In genomic region chr13:35917252-35917941, GRCh38 we compare ENCODE assay signal across 11 cellular contexts.
DNase-seq lines count a peak whose midpoint lies in the region; ATAC-seq and TF ChIP-seq lines count a peak whose summit lies in the region.
"Had no signal": no experiment of that assay in that cellular context is flagged by ENCODE, and none has a peak within 500 bp of the region (broad histone marks: within the 10 kb centered on the region; RNA-seq: fewer than 3 reads in every experiment).

No MANE protein-coding gene starts in this region.

- no peaks in the 10 kb centered on the region for H3K36me3 ChIP-seq in spleen
- no peaks in the 10 kb centered on the region for H3K36me3 ChIP-seq in gastroesophageal sphincter

- CTCF ChIA-PET in activated CD4-positive, alpha-beta memory T cell treated with anti-CD3 and anti-CD28 coated beads, Interleukin-2, amount 10 ng/mL, durations not matched to agents 7 days and 5 days (lab: Charles Lee), result no interaction called here

- TF ChIP-seq CTCF in choroid plexus epithelial cell (conservative IDR thresholded peaks at IDR 0.05; ENCODE audit: low read depth, low read length) (no peak), spleen (IDR thresholded peaks at IDR 0.05 in 8 of 11, conservative IDR thresholded peaks at IDR 0.05 in 3 of 11) (no peak), gastroesophageal sphincter (IDR thresholded peaks at IDR 0.05) (no peak)

- no peaks in the 10 kb centered on the region for H3K4me1 Mint-ChIP-seq in activated CD4-positive, alpha-beta memory T cell treated with anti-CD3 and anti-CD28 coated beads, Interleukin-2, amount 10 ng/mL, durations not matched to agents 7 days and 5 days
- H3K4me1 Mint-ChIP-seq in activated naive CD8-positive, alpha-beta T cell treated with anti-CD3 and anti-CD28 coated beads for 36 hours, result no peaks in the 10 kb centered on the region

- TF ChIP-seq EP300 in gastroesophageal sphincter (IDR thresholded peaks at IDR 0.05), result no peak

- H3K4me3 ChIP-seq in choroid plexus epithelial cell (ENCODE audit: low read depth, low read length) (peak overlapping the region; percentile 43), spleen (peak overlapping the region in 6 of 8 donors; percentile 8 to 56 (median 17)), gastroesophageal sphincter (no peak overlapping the region)

- WGBS in spleen, 5 donors, result 33 to 44% (median 37%) methylated on average over 13 of the region's 13 CpGs
- WGBS in gastroesophageal sphincter (ENCODE audit: low coverage in 1 of 2), 2 donors, result 26 to 47% methylated on average over 3 to 12 of the region's 13 CpGs

- DNase-seq in choroid plexus epithelial cell (ENCODE audit: low read depth) (peak; percentile 27), spleen (no peak), posterior vena cava (ENCODE audit: low spot score) (no peak)
- DNase-seq in activated CD4-positive, alpha-beta memory T cell treated with anti-CD3 and anti-CD28 coated beads, Interleukin-2, amount 10 ng/mL, durations not matched to agents 7 days and 5 days, result no peak
- DNase-seq in activated naive CD8-positive, alpha-beta T cell treated with anti-CD3 and anti-CD28 coated beads for 36 hours, result no peak
- DNase-seq: NCI-H1436 treated with DMSO at 0.1 percent for 48 hours had no signal

- no peak overlapping the region for H3K27ac Mint-ChIP-seq in activated CD4-positive, alpha-beta memory T cell treated with anti-CD3 and anti-CD28 coated beads, Interleukin-2, amount 10 ng/mL, durations not matched to agents 7 days and 5 days
- H3K27ac Mint-ChIP-seq in activated naive CD8-positive, alpha-beta T cell treated with anti-CD3 and anti-CD28 coated beads for 36 hours, result no peak overlapping the region
- H3K27ac Mint-ChIP-seq: activated naive CD8-positive, alpha-beta T cell had no signal

- peak; percentile 69 for ATAC-seq in GM18907 (IDR thresholded peaks at IDR 0.05; ENCODE audit: unreplicated experiment)
- peak; percentile 65 for ATAC-seq in HG03442 (IDR thresholded peaks at IDR 0.05; ENCODE audit: unreplicated experiment)
- no peak for ATAC-seq in gastroesophageal sphincter

- H3K9me3 ChIP-seq in spleen (no peaks in the 10 kb centered on the region), gastroesophageal sphincter (no peaks in the 10 kb centered on the region)

- H3K27me3 ChIP-seq in spleen (replicated peaks in 1 of 7) (no peaks in the 10 kb centered on the region), gastroesophageal sphincter (no peaks in the 10 kb centered on the region)

- no peaks in the 10 kb centered on the region for H3K9me3 Mint-ChIP-seq in activated CD4-positive, alpha-beta memory T cell treated with anti-CD3 and anti-CD28 coated beads, Interleukin-2, amount 10 ng/mL, durations not matched to agents 7 days and 5 days
- no peaks in the 10 kb centered on the region for H3K9me3 Mint-ChIP-seq in activated naive CD8-positive, alpha-beta T cell treated with anti-CD3 and anti-CD28 coated beads for 36 hours

- H3K4me3 Mint-ChIP-seq in activated CD4-positive, alpha-beta memory T cell treated with anti-CD3 and anti-CD28 coated beads, Interleukin-2, amount 10 ng/mL, durations not matched to agents 7 days and 5 days, result no peak overlapping the region
- no peak overlapping the region for H3K4me3 Mint-ChIP-seq in activated naive CD8-positive, alpha-beta T cell treated with anti-CD3 and anti-CD28 coated beads for 36 hours
- H3K4me3 Mint-ChIP-seq: activated naive CD8-positive, alpha-beta T cell had no signal

- TF ChIP-seq POLR2A in spleen (IDR thresholded peaks at IDR 0.05) (no peak), gastroesophageal sphincter (IDR thresholded peaks at IDR 0.05) (no peak)

- H3K4me1 ChIP-seq in spleen, result peaks cover 0 to 6% (median 0%) of the 10 kb centered on the region in 6 donors
- H3K4me1 ChIP-seq in gastroesophageal sphincter, result peaks cover 0 to 4% (median 0%) of the 10 kb centered on the region in 3 donors
- H3K4me1 ChIP-seq: parathyroid adenoma had no signal

- intact Hi-C loops in spleen (cut with DNase I; ENCODE audit: low total_unique reads), result no loop called here
- intact Hi-C loops in posterior vena cava (cut with DNase I), result no loop called here

- POLR2A ChIA-PET in activated CD4-positive, alpha-beta memory T cell treated with anti-CD3 and anti-CD28 coated beads, Interleukin-2, amount 10 ng/mL, durations not matched to agents 7 days and 5 days (lab: Charles Lee), result no interaction called here

- no peaks in the 10 kb centered on the region for H3K36me3 Mint-ChIP-seq in activated CD4-positive, alpha-beta memory T cell treated with anti-CD3 and anti-CD28 coated beads, Interleukin-2, amount 10 ng/mL, durations not matched to agents 7 days and 5 days (ENCODE audit: low read depth)
- H3K36me3 Mint-ChIP-seq in activated naive CD8-positive, alpha-beta T cell treated with anti-CD3 and anti-CD28 coated beads for 36 hours, result no peaks in the 10 kb centered on the region
- H3K36me3 Mint-ChIP-seq: activated naive CD8-positive, alpha-beta T cell had no signal

- peak overlapping the region in 2 of 8 donors; percentile 41 to 48 for H3K27ac ChIP-seq in spleen
- peak overlapping the region in 1 of 4 donors; percentile 3 for H3K27ac ChIP-seq in gastroesophageal sphincter
- H3K27ac ChIP-seq: parathyroid adenoma had no signal

- H3K27me3 Mint-ChIP-seq in activated CD4-positive, alpha-beta memory T cell treated with anti-CD3 and anti-CD28 coated beads, Interleukin-2, amount 10 ng/mL, durations not matched to agents 7 days and 5 days, result no peaks in the 10 kb centered on the region
- H3K27me3 Mint-ChIP-seq in activated naive CD8-positive, alpha-beta T cell treated with anti-CD3 and anti-CD28 coated beads for 36 hours, result peaks cover 10% of the 10 kb centered on the region

Comparison
In these comparisons a context has a peak if more than half of its experiments do, and no peak if none do; other contexts are left out.
1. H3K4me3 ChIP-seq: peak in choroid plexus epithelial cell (single experiment) and spleen (6 of 8); none in gastroesophageal sphincter (0 of 2).